In the genomic region with DNA sequence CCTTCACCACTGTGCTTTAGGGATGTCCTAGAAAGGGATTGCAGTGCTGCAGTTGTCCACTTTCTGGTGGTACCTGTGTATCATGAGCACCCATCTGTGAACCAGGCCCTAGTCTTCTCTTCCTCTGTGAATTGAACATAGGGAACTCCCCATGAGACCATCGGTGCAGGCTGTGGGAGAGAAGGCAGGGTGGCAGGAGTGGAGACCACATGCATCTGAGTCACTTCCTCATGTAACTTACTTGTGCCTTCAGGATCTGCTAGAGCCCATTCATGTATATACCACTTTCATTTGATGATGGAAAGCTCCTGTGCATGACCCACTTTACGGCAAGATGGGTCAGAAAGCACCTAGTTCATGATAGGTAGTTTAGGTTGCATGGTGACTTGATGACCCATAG, we compare ENCODE assay signal across 1 cellular context.
TF ChIP-seq lines count a peak whose summit lies in the region.

No MANE protein-coding gene starts in this region.

TF ChIP-seq in SK-N-SH treated with all-trans-retinoic acid at 6 μM for 48 hours, 23 proteins besides CTCF, POLR2A, EP300 and RAD21 (continued from another document):
- TF ChIP-seq, protein P1, sequence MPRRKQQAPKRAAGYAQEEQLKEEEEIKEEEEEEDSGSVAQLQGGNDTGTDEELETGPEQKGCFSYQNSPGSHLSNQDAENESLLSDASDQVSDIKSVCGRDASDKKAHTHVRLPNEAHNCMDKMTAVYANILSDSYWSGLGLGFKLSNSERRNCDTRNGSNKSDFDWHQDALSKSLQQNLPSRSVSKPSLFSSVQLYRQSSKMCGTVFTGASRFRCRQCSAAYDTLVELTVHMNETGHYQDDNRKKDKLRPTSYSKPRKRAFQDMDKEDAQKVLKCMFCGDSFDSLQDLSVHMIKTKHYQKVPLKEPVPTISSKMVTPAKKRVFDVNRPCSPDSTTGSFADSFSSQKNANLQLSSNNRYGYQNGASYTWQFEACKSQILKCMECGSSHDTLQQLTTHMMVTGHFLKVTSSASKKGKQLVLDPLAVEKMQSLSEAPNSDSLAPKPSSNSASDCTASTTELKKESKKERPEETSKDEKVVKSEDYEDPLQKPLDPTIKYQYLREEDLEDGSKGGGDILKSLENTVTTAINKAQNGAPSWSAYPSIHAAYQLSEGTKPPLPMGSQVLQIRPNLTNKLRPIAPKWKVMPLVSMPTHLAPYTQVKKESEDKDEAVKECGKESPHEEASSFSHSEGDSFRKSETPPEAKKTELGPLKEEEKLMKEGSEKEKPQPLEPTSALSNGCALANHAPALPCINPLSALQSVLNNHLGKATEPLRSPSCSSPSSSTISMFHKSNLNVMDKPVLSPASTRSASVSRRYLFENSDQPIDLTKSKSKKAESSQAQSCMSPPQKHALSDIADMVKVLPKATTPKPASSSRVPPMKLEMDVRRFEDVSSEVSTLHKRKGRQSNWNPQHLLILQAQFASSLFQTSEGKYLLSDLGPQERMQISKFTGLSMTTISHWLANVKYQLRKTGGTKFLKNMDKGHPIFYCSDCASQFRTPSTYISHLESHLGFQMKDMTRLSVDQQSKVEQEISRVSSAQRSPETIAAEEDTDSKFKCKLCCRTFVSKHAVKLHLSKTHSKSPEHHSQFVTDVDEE (CRISPR knock-in tag; IDR thresholded peaks at IDR 0.05): no peak
- TF ChIP-seq ZFP3 (CRISPR knock-in tag; IDR thresholded peaks at IDR 0.05) (no peak), PATZ1 (CRISPR knock-in tag; IDR thresholded peaks at IDR 0.05; ENCODE audit: borderline replicate concordance) (no peak), ESRRG (CRISPR knock-in tag; IDR thresholded peaks at IDR 0.05) (no peak), ZFP30 (CRISPR knock-in tag; IDR thresholded peaks at IDR 0.05) (no peak), CSDC2 (CRISPR knock-in tag; IDR thresholded peaks at IDR 0.05) (no peak), TCF4 (CRISPR knock-in tag; IDR thresholded peaks at IDR 0.05; ENCODE audit: borderline replicate concordance) (no peak), TOX (CRISPR knock-in tag; IDR thresholded peaks at IDR 0.05; ENCODE audit: borderline replicate concordance) (no peak), SNAI2 (CRISPR knock-in tag; IDR thresholded peaks at IDR 0.05) (no peak), ZC3H10 (CRISPR knock-in tag; IDR thresholded peaks at IDR 0.05) (no peak), PPARA (CRISPR knock-in tag; IDR thresholded peaks at IDR 0.05; ENCODE audit: borderline replicate concordance) (no peak), OSR1 (CRISPR knock-in tag; IDR thresholded peaks at IDR 0.05) (no peak)
